In the genomic region with DNA sequence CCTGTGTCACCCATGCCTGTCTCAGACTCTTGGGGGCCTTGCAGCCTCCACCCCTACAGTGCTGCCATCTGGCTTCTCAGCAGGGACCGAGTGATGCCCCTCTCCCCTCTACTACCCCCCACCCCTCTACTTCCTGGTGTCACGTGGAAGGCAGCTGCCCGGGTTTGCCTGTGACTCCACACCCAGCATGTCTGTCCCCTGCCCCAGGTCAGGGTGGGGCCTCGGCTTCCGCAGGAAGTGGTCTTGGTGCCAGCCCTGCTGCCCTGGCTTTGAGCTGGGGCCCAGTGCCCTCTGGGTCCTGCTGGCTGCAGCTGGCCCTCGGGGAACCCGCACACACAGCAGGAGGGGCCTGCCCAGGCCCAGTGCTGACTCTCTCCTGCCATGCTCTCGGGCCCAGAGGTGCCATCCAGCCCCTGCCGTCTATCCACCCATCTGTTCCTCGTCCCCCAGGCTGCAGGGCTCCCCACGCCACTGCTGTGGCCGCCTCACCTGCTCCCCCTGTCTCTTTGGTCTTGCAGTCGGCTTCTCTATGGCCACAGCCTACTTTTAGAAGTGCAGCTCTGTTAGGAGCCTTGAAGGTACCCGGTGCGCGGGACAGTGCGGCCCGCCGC, we compare ENCODE assay signal across 17 cellular contexts. TPM values are rescaled to one million over a fixed set of nuclear protein-coding genes. Genes with fewer than 3 reads are reported as not detected.
A peak's percentile ranks its signal among the peaks of the same experiment; 100 is the strongest.
DNase-seq lines count a peak whose midpoint lies in the region; ATAC-seq, FAIRE-seq and TF ChIP-seq lines count a peak whose summit lies in the region.
"Had no signal": no experiment of that assay in that cellular context is flagged by ENCODE, and none has a peak within 500 bp of the region (broad histone marks: within the 10 kb centered on the region; RNA-seq: fewer than 3 reads in every experiment).

No MANE protein-coding gene starts in this region.

- H3K27me3 Mint-ChIP-seq in activated naive CD4-positive, alpha-beta T cell treated with anti-CD3 and anti-CD28 coated beads for 36 hours (ENCODE audit: low read depth), result no peaks in the 10 kb centered on the region
- H3K27me3 Mint-ChIP-seq in stimulated activated naive CD8-positive, alpha-beta T cell treated with anti-CD3 and anti-CD28 coated beads, Interleukin-15, amount 100 ng/mL, for 72 hours, result no peaks in the 10 kb centered on the region

- CTCF ChIA-PET in activated naive CD4-positive, alpha-beta T cell treated with anti-CD3 and anti-CD28 coated beads for 36 hours (lab: Charles Lee), result no interaction called here
- CTCF ChIA-PET in K562 (lab: Yijun Ruan, JAX; ENCODE audit: low intra/inter-chr PET ratio), result no interaction called here

- in situ Hi-C loops in K562 (cut with MboI), result no loop called here

- TF ChIP-seq POLR2A in K562 (conservative IDR thresholded peaks at IDR 0.05), result no peak

- no peak overlapping the region for H3K9ac ChIP-seq in K562 (ENCODE audit: insufficient read depth in 1 of 2, low read depth in 2 of 2, low read length in 2 of 2)

- H3K9me3 ChIP-seq in SJCRH30 (replicated peaks), result no peaks in the 10 kb centered on the region
- no peaks in the 10 kb centered on the region for H3K9me3 ChIP-seq in K562 (replicated peaks; ENCODE audit: control insufficient read depth, insufficient read depth, low read depth, low read length)
- H3K9me3 ChIP-seq: BE2C had no signal

- H4K20me1 ChIP-seq in K562 (replicated peaks; ENCODE audit: control insufficient read depth, insufficient read depth, low read length), result peaks cover 20% of the 10 kb centered on the region

- FAIRE-seq in K562 (lab: Jason Lieb, UNC), result no peak
- FAIRE-seq: G401.6 had no signal

- H3K27me3 ChIP-seq in SJCRH30, result peaks cover 10% of the 10 kb centered on the region
- peaks cover 45 to 62% of the 10 kb centered on the region in 2 experiments; a peak in 4 of 5 replicates for H3K27me3 ChIP-seq in K562 (ENCODE audit: control insufficient read depth in 2 of 2, insufficient read depth in 2 of 2, low read length in 2 of 2)
- H3K27me3 ChIP-seq: BE2C had no signal

- H3K27ac ChIP-seq in SJCRH30, result peak overlapping the region; percentile 68
- no peak overlapping the region for H3K27ac ChIP-seq in K562 (ENCODE audit: extremely low read depth, low read depth, low read length)
- H3K27ac ChIP-seq: cardiac muscle cell had no signal

- POLR2A ChIA-PET in K562 (lab: Yijun Ruan, JAX), result interaction anchor here (1.0 to 2.1 kb wide), 4 partner anchors 11 to 31 kb away, joined by 4 to 9 read pairs (median 7); partner anchors contain the start of gene PLCH2

- BruUV-seq in K562 (replicated peaks; lab: Mats Ljungman, UMichigan), result no TSS peak

- peaks cover 10% of the 10 kb centered on the region for H3K4me1 Mint-ChIP-seq in activated naive CD4-positive, alpha-beta T cell treated with anti-CD3 and anti-CD28 coated beads for 36 hours (ENCODE audit: low read depth)
- peaks cover 44% of the 10 kb centered on the region for H3K4me1 Mint-ChIP-seq in stimulated activated naive CD8-positive, alpha-beta T cell treated with anti-CD3 and anti-CD28 coated beads, Interleukin-15, amount 100 ng/mL, for 72 hours
- H3K4me1 Mint-ChIP-seq: GM23338 had no signal

- no peaks in the 10 kb centered on the region for H3K79me2 ChIP-seq in K562 (ENCODE audit: control insufficient read depth, insufficient read depth, low read length)

- peak; percentile 29 for DNase-seq in activated naive CD4-positive, alpha-beta T cell treated with anti-CD3 and anti-CD28 coated beads for 36 hours
- DNase-seq in activated naive CD4-positive, alpha-beta T cell treated with Interleukin-2 at 50 U/mL for 16 hours, result no peak
- DNase-seq in SJCRH30, result peak; percentile 52 to 53
- DNase-seq in K562 (ENCODE audit: extremely low read depth in 1 of 4, low spot score in 3 of 4), result no peak
- peak in 1 of 2 donors; percentile 38 for DNase-seq in stimulated activated naive CD8-positive, alpha-beta T cell treated with anti-CD3 and anti-CD28 coated beads, Interleukin-15, amount 100 ng/mL, for 72 hours
- no peak for DNase-seq in SIG-M5 (lab: John Stamatoyannopoulos, UW)
- no peak for DNase-seq in cerebellum (ENCODE audit: low spot score)
- DNase-seq: activated T-cell treated with anti-CD3 and anti-CD28 coated beads, Interleukin-2, amount 50 U/mL, for 4 hours; BE2C; glutamatergic neuron; MM.1S; T-helper 9 cell had no signal

- H3K4me1 ChIP-seq in SJCRH30 (peaks cover 49% of the 10 kb centered on the region), K562 (replicated peaks in 1 of 2; ENCODE audit: control insufficient read depth in 2 of 2, insufficient read depth in 2 of 2, low read length in 2 of 2) (peaks cover 0 to 88% of the 10 kb centered on the region in 2 experiments; a peak in 2 of 5 replicates)
- H3K4me1 ChIP-seq: BE2C had no signal

- TF ChIP-seq RAD21 in K562 (CRISPR knock-in tag; conservative IDR thresholded peaks at IDR 0.05 in 1 of 2, IDR thresholded peaks at IDR 0.05 in 1 of 2), result no peak

- no peak overlapping the region for H3K27ac Mint-ChIP-seq in activated naive CD4-positive, alpha-beta T cell treated with anti-CD3 and anti-CD28 coated beads for 36 hours
- H3K27ac Mint-ChIP-seq in stimulated activated naive CD8-positive, alpha-beta T cell treated with anti-CD3 and anti-CD28 coated beads, Interleukin-15, amount 100 ng/mL, for 72 hours, result peak overlapping the region; percentile 89 to 92
- H3K27ac Mint-ChIP-seq: GM23338 had no signal

- no peaks in the 10 kb centered on the region for H3K36me3 ChIP-seq in SJCRH30
- no peaks in the 10 kb centered on the region for H3K36me3 ChIP-seq in K562 (ENCODE audit: control insufficient read depth, insufficient read depth, low read length)
- H3K36me3 ChIP-seq: BE2C, cardiac muscle cell had no signal

- no peaks in the 10 kb centered on the region for H3K9me3 Mint-ChIP-seq in activated naive CD4-positive, alpha-beta T cell treated with anti-CD3 and anti-CD28 coated beads for 36 hours
- H3K9me3 Mint-ChIP-seq in stimulated activated naive CD8-positive, alpha-beta T cell treated with anti-CD3 and anti-CD28 coated beads, Interleukin-15, amount 100 ng/mL, for 72 hours, result no peaks in the 10 kb centered on the region
- H3K9me3 Mint-ChIP-seq: activated T-cell treated with anti-CD3 and anti-CD28 coated beads, Interleukin-2, amount 50 U/mL, for 4 hours; GM23338 had no signal

- no peak overlapping the region for H3K4me3 Mint-ChIP-seq in activated naive CD4-positive, alpha-beta T cell treated with anti-CD3 and anti-CD28 coated beads for 36 hours
- H3K4me3 Mint-ChIP-seq in stimulated activated naive CD8-positive, alpha-beta T cell treated with anti-CD3 and anti-CD28 coated beads, Interleukin-15, amount 100 ng/mL, for 72 hours, result peak overlapping the region; percentile 46 to 54
- H3K4me3 Mint-ChIP-seq: activated T-cell treated with anti-CD3 and anti-CD28 coated beads, Interleukin-2, amount 50 U/mL, for 4 hours; GM23338 had no signal

- intact Hi-C loops in activated naive CD4-positive, alpha-beta T cell treated with anti-CD3 and anti-CD28 coated beads for 36 hours (cut with micrococcal nuclease), result no loop called here
- intact Hi-C loops in K562 (cut with micrococcal nuclease), result no loop called here

- peak; percentile 8; the same call in 1 of the 3 replicates for ATAC-seq in K562
- peak; percentile 31 for ATAC-seq in stimulated activated naive CD8-positive, alpha-beta T cell treated with anti-CD3 and anti-CD28 coated beads, Interleukin-15, amount 100 ng/mL, for 72 hours
- no peak for ATAC-seq in GM18517 (IDR thresholded peaks at IDR 0.05; ENCODE audit: unreplicated experiment)
- ATAC-seq: GM23338, Panc1 had no signal

- WGBS in K562 (ENCODE audit: insufficient coverage, low coverage, missing lambda C conversion rate), result 3% methylated on average over 19 of the region's 19 CpGs

- H3K4me2 ChIP-seq in K562 (ENCODE audit: insufficient read depth, low read length), result no peak overlapping the region
- H3K4me2 ChIP-seq: GM23338 had no signal

- H3K4me3 ChIP-seq in SJCRH30 (no peak overlapping the region), K562 (no peak overlapping the region)
- H3K4me3 ChIP-seq: cardiac muscle cell, GM23338 had no signal

- TF ChIP-seq EP300 in K562 (IDR thresholded peaks at IDR 0.05; ENCODE audit: low read length), result no peak

- H2AFZ ChIP-seq in K562 (ENCODE audit: low read depth, low read length), result no peak overlapping the region
- H2AFZ ChIP-seq: GM23338 had no signal

- no peaks in the 10 kb centered on the region for H3K9me1 ChIP-seq in K562 (ENCODE audit: control insufficient read depth, insufficient read depth, low read length)

- no peaks in the 10 kb centered on the region for H3K36me3 Mint-ChIP-seq in activated naive CD4-positive, alpha-beta T cell treated with anti-CD3 and anti-CD28 coated beads for 36 hours (ENCODE audit: low read depth)

- TF ChIP-seq CTCF in K562 (IDR thresholded peaks at IDR 0.05 in 2 of 3, conservative IDR thresholded peaks at IDR 0.05 in 1 of 3; ENCODE audit: insufficient read depth in 2 of 3, low read depth in 1 of 3, low read length in 3 of 3), result no peak

RNA-seq across cellular contexts. Expression of gene PLCH2, which starts 24.0 kb away (rescaled TPM):
- 1 to 10 TPM; 2.1 TPM for total RNA-seq in activated naive CD4-positive, alpha-beta T cell treated with anti-CD3 and anti-CD28 coated beads for 36 hours
- total RNA-seq in SJCRH30 (2014; rRNA removed; shearing (Covaris generic)), result 0.22 and 0.56 TPM in 2 replicates
- total RNA-seq in K562 (2011; cell fraction: chromatin; rRNA removed; ENCODE audit: low replicate concordance), result 0.07 TPM in 1 of 2 replicates, not detected in the other
- total RNA-seq in K562 (2011; cell fraction: nucleolus; rRNA removed), result not detected in 2 replicates
- total RNA-seq in K562 (2011; cell fraction: nucleoplasm; rRNA removed), result not detected in 2 replicates
- total RNA-seq in K562 (2014; rRNA removed) (not detected in 2 replicates), K562 (2014; rRNA removed; fragmentation: Illumina TruSeq; extraction: Trizol) (not detected in 2 replicates), K562 (2015; rRNA removed; fragmentation: Illumina TruSeq; extraction: Trizol) (not detected in 2 replicates), K562 (2021) (0.04 and 0.16 TPM in 2 replicates), cerebellum (13.3 TPM)
- polyA plus RNA-seq in K562 (2011; rRNA removed) (not detected in 2 replicates), K562 (2014; fragmentation: Illumina TruSeq; extraction: Trizol) (not detected in 2 replicates), K562 (2014; fragmentation: Nextera tagmentation; extraction: Ambion mirVana) (not detected), K562 (2014; rRNA removed) (not detected in 2 replicates)
- not detected in 2 replicates for polyA plus RNA-seq in K562 (2011; cell fraction: cytosol; rRNA removed)
- polyA plus RNA-seq in K562 (2011; cell fraction: nucleus; rRNA removed), result 0.01 and 0.04 TPM in 2 replicates
- not detected in 2 replicates for polyA plus RNA-seq in K562 (2012)
- not detected in 2 replicates for polyA minus RNA-seq in K562 (2011; rRNA and poly(A)+ RNA removed)
- polyA minus RNA-seq in K562 (2011; cell fraction: cytosol; rRNA and poly(A)+ RNA removed), result not detected in 2 replicates
- not detected in 2 replicates for polyA minus RNA-seq in K562 (2011; cell fraction: nucleus; rRNA and poly(A)+ RNA removed)
- polyA plus RNA-seq: GM23338 had no signal

RNA-seq across cellular contexts. Expression of gene PANK4, which starts 26.3 kb away (rescaled TPM):
- 10 to 100 TPM; 46.6 to 51.4 TPM for total RNA-seq in activated naive CD4-positive, alpha-beta T cell treated with anti-CD3 and anti-CD28 coated beads for 36 hours
- total RNA-seq in SJCRH30 (2014; rRNA removed; shearing (Covaris generic)), result 42.1 and 48.8 TPM in 2 replicates
- 114 and 307 TPM in 2 replicates for total RNA-seq in K562 (2011; cell fraction: chromatin; rRNA removed; ENCODE audit: low replicate concordance)
- 194 and 202 TPM in 2 replicates for total RNA-seq in K562 (2011; cell fraction: nucleolus; rRNA removed)
- total RNA-seq in K562 (2011; cell fraction: nucleoplasm; rRNA removed), result 119 and 146 TPM in 2 replicates
- total RNA-seq in K562 (2014; rRNA removed) (39.6 and 50.7 TPM in 2 replicates), K562 (2014; rRNA removed; fragmentation: Illumina TruSeq; extraction: Trizol) (15.3 and 19.2 TPM in 2 replicates), K562 (2015; rRNA removed; fragmentation: Illumina TruSeq; extraction: Trizol) (29.7 and 32.0 TPM in 2 replicates), K562 (2021) (55.6 and 61.3 TPM in 2 replicates), cerebellum (31.1 TPM)
- polyA plus RNA-seq in K562 (2011; rRNA removed) (23.3 and 39.3 TPM in 2 replicates), K562 (2014; fragmentation: Illumina TruSeq; extraction: Trizol) (31.5 and 31.8 TPM in 2 replicates), K562 (2014; fragmentation: Nextera tagmentation; extraction: Ambion mirVana) (1 to 10 TPM in 1 of 2 experiments, under 1 TPM in 1; 0.93 to 1.4 TPM), K562 (2014; rRNA removed) (41.3 and 42.3 TPM in 2 replicates)
- polyA plus RNA-seq in K562 (2011; cell fraction: cytosol; rRNA removed), result 21.3 and 25.3 TPM in 2 replicates
- 181 and 249 TPM in 2 replicates for polyA plus RNA-seq in K562 (2011; cell fraction: nucleus; rRNA removed)
- 28.4 and 32.3 TPM in 2 replicates for polyA plus RNA-seq in K562 (2012)
- 22.3 and 22.4 TPM in 2 replicates for polyA minus RNA-seq in K562 (2011; rRNA and poly(A)+ RNA removed)
- 35.2 and 42.6 TPM in 2 replicates for polyA minus RNA-seq in K562 (2011; cell fraction: cytosol; rRNA and poly(A)+ RNA removed)
- 116 and 142 TPM in 2 replicates for polyA minus RNA-seq in K562 (2011; cell fraction: nucleus; rRNA and poly(A)+ RNA removed)

RNA-seq across cellular contexts. Expression of gene HES5, which starts 30.0 kb away (rescaled TPM):
- total RNA-seq in activated naive CD4-positive, alpha-beta T cell treated with anti-CD3 and anti-CD28 coated beads for 36 hours, result not detected
- total RNA-seq in SJCRH30 (2014; rRNA removed; shearing (Covaris generic)), result not detected in 2 replicates
- not detected in 2 replicates for total RNA-seq in K562 (2011; cell fraction: chromatin; rRNA removed; ENCODE audit: low replicate concordance)
- not detected in 2 replicates for total RNA-seq in K562 (2011; cell fraction: nucleolus; rRNA removed)
- total RNA-seq in K562 (2011; cell fraction: nucleoplasm; rRNA removed), result not detected in 2 replicates
- total RNA-seq in K562 (2014; rRNA removed) (not detected in 2 replicates), K562 (2014; rRNA removed; fragmentation: Illumina TruSeq; extraction: Trizol) (not detected in 2 replicates), K562 (2015; rRNA removed; fragmentation: Illumina TruSeq; extraction: Trizol) (not detected in 2 replicates), K562 (2021) (not detected in 2 replicates), cerebellum (62.8 TPM)
- polyA plus RNA-seq in K562 (2011; rRNA removed) (not detected in 2 replicates), K562 (2014; fragmentation: Illumina TruSeq; extraction: Trizol) (not detected in 2 replicates), K562 (2014; fragmentation: Nextera tagmentation; extraction: Ambion mirVana) (not detected), K562 (2014; rRNA removed) (not detected in 2 replicates)
- polyA plus RNA-seq in K562 (2011; cell fraction: cytosol; rRNA removed), result 0.04 TPM in 1 of 2 replicates, not detected in the other
- not detected in 2 replicates for polyA plus RNA-seq in K562 (2011; cell fraction: nucleus; rRNA removed)
- polyA plus RNA-seq in K562 (2012), result not detected in 2 replicates
- not detected in 2 replicates for polyA minus RNA-seq in K562 (2011; rRNA and poly(A)+ RNA removed)
- not detected in 2 replicates for polyA minus RNA-seq in K562 (2011; cell fraction: cytosol; rRNA and poly(A)+ RNA removed)
- polyA minus RNA-seq in K562 (2011; cell fraction: nucleus; rRNA and poly(A)+ RNA removed), result not detected in 2 replicates
- total RNA-seq: activated T-cell treated with anti-CD3 and anti-CD28 coated beads, Interleukin-2, amount 50 U/mL, for 4 hours; cardiac muscle cell had no signal
- polyA plus RNA-seq: cardiac muscle cell had no signal

RNA-seq across cellular contexts. Expression of gene TNFRSF14, which starts 56.1 kb away (rescaled TPM):
- 100 to 1,000 TPM; 120 to 123 TPM for total RNA-seq in activated naive CD4-positive, alpha-beta T cell treated with anti-CD3 and anti-CD28 coated beads for 36 hours
- 0.51 TPM in 1 of 2 replicates, not detected in the other for total RNA-seq in SJCRH30 (2014; rRNA removed; shearing (Covaris generic))
- 2.5 and 7.5 TPM in 2 replicates for total RNA-seq in K562 (2011; cell fraction: chromatin; rRNA removed; ENCODE audit: low replicate concordance)
- total RNA-seq in K562 (2011; cell fraction: nucleolus; rRNA removed), result 4.8 and 5.5 TPM in 2 replicates
- total RNA-seq in K562 (2011; cell fraction: nucleoplasm; rRNA removed), result 3.3 and 3.4 TPM in 2 replicates
- total RNA-seq in K562 (2014; rRNA removed) (0.68 and 0.73 TPM in 2 replicates), K562 (2014; rRNA removed; fragmentation: Illumina TruSeq; extraction: Trizol) (0.11 and 0.16 TPM in 2 replicates), K562 (2015; rRNA removed; fragmentation: Illumina TruSeq; extraction: Trizol) (1.1 and 1.3 TPM in 2 replicates), K562 (2021) (1.8 and 2.1 TPM in 2 replicates), cerebellum (2.4 TPM)
- polyA plus RNA-seq in K562 (2011; rRNA removed) (0.68 and 1.3 TPM in 2 replicates), K562 (2014; fragmentation: Illumina TruSeq; extraction: Trizol) (0.58 and 0.89 TPM in 2 replicates), K562 (2014; fragmentation: Nextera tagmentation; extraction: Ambion mirVana) (not detected), K562 (2014; rRNA removed) (1.6 and 2.3 TPM in 2 replicates)
- 0.97 and 1.0 TPM in 2 replicates for polyA plus RNA-seq in K562 (2011; cell fraction: cytosol; rRNA removed)
- 11.2 and 14.0 TPM in 2 replicates for polyA plus RNA-seq in K562 (2011; cell fraction: nucleus; rRNA removed)
- 3.3 and 11.5 TPM in 2 replicates for polyA plus RNA-seq in K562 (2012)
- 0.15 and 0.18 TPM in 2 replicates for polyA minus RNA-seq in K562 (2011; rRNA and poly(A)+ RNA removed)
- polyA minus RNA-seq in K562 (2011; cell fraction: cytosol; rRNA and poly(A)+ RNA removed), result not detected in 2 replicates
- 1.6 and 2.0 TPM in 2 replicates for polyA minus RNA-seq in K562 (2011; cell fraction: nucleus; rRNA and poly(A)+ RNA removed)
- total RNA-seq: GM23338 had no signal
- polyA plus RNA-seq: GM23338 had no signal

Comparison
In these comparisons a context has a peak if more than half of its experiments do, and no peak if none do; other contexts are left out.
1. DNase-seq: peak in activated naive CD4-positive, alpha-beta T cell treated with anti-CD3 and anti-CD28 coated beads for 36 hours (single experiment) and SJCRH30 (2 of 2); none in activated naive CD4-positive, alpha-beta T cell treated with Interleukin-2 at 50 U/mL for 16 hours (single experiment), K562 (0 of 4), SIG-M5 (single experiment) and cerebellum (single experiment).
2. RNA of gene HES5, which starts 30.0 kb away (total RNA-seq): 62.8 TPM in cerebellum (single experiment); not detected in activated naive CD4-positive, alpha-beta T cell treated with anti-CD3 and anti-CD28 coated beads for 36 hours, not detected in SJCRH30 and not detected in K562; every median in the first group is over 10 times any median in the second.